Comparison of ENCODE assay signal across 1 cellular context in the genomic region with DNA sequence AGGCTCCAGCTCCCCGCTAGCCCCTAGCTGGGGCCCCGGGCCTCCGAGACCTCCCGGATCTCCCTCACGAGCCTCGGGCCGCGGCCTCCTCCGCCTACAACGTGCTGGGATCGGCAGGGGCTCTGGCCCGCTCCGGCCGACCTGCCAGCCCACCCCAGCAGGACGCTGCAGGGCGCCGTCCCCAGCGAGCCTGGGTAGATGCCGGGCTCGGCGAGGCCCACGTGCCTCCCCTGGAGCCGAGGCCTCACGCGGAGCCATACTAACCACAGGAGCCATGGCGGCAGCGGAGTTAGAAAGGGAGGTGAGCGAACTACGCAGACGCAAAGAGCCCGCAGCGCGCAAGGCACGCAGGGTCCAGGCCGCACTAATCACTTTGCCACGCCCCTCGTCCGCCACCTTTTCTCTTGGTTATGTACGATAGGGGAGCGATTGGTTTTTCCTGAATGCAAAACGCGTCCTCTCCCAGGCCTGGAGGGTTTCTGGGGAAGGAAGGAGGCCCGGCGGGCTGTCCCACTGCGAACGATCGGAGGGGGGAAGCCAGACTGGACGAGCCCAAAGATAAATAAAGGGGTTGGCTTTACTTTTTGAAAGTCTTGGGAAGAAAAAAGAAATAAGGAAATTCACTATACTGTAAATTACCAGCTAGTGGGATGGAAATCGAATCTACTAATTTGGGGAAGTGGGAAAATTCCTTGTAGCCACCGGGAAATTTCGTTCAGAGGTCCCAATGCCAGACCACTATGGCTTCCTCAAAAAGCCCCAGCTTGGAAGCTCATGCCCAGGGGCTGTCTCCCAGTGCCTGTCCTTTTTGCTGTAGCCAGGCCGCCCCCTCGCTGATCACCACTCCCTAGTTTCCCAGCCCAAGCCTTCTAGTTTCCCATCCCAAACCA.
TF ChIP-seq lines count a peak whose summit lies in the region.

Gene RPL22, minus strand, starts transcription at position 298 of the 890 bp plus-strand sequence. Its CDS starts 22 bp downstream, at position 276.

TF ChIP-seq in HepG2, 621 proteins besides CTCF, POLR2A, EP300 and RAD21 (continued from another document and continues in another):
- TF ChIP-seq HNRNPLL (IDR thresholded peaks at IDR 0.05; ENCODE audit: low read depth, low read length, poor library complexity, severe bottlenecking) = peak; percentile 99
- TF ChIP-seq, protein P1, sequence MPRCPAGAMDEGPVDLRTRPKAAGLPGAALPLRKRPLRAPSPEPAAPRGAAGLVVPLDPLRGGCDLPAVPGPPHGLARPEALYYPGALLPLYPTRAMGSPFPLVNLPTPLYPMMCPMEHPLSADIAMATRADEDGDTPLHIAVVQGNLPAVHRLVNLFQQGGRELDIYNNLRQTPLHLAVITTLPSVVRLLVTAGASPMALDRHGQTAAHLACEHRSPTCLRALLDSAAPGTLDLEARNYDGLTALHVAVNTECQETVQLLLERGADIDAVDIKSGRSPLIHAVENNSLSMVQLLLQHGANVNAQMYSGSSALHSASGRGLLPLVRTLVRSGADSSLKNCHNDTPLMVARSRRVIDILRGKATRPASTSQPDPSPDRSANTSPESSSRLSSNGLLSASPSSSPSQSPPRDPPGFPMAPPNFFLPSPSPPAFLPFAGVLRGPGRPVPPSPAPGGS (CRISPR knock-in tag; IDR thresholded peaks at IDR 0.05) = peak; percentile 55; the same call in 1 of the 2 replicates
- no peak; the same call in 1 of the 2 replicates for TF ChIP-seq GLI4 (CRISPR knock-in tag; IDR thresholded peaks at IDR 0.05; ENCODE audit: borderline replicate concordance)
- peak; percentile 53; the same call in 1 of the 2 replicates for TF ChIP-seq CHD2 (IDR thresholded peaks at IDR 0.05; ENCODE audit: low read depth, low read length)
- peak; percentile 84 for TF ChIP-seq ZNF614 (CRISPR knock-in tag; IDR thresholded peaks at IDR 0.05; ENCODE audit: borderline replicate concordance)
- TF ChIP-seq ISX (CRISPR knock-in tag; conservative IDR thresholded peaks at IDR 0.05) = peak; percentile 71; the same call in 1 of the 2 replicates
- peak; percentile 63; the same call in 1 of the 2 replicates for TF ChIP-seq ZNF607 (CRISPR knock-in tag; IDR thresholded peaks at IDR 0.05; ENCODE audit: borderline replicate concordance)
- TF ChIP-seq MTF2 (CRISPR knock-in tag; IDR thresholded peaks at IDR 0.05; ENCODE audit: borderline replicate concordance) = no peak
- TF ChIP-seq, protein P2, sequence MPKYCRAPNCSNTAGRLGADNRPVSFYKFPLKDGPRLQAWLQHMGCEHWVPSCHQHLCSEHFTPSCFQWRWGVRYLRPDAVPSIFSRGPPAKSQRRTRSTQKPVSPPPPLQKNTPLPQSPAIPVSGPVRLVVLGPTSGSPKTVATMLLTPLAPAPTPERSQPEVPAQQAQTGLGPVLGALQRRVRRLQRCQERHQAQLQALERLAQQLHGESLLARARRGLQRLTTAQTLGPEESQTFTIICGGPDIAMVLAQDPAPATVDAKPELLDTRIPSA (CRISPR knock-in tag; IDR thresholded peaks at IDR 0.05; ENCODE audit: borderline replicate concordance) = no peak; the same call in 1 of the 2 replicates
- peak; percentile 95; the same call in 2 of the 3 replicates for TF ChIP-seq MXI1 (IDR thresholded peaks at IDR 0.05; ENCODE audit: borderline replicate concordance, low read depth, low read length)
- TF ChIP-seq RELA (CRISPR knock-in tag; IDR thresholded peaks at IDR 0.05) = peak; percentile 76; the same call in 1 of the 2 replicates
- TF ChIP-seq ZNF451 (CRISPR knock-in tag; IDR thresholded peaks at IDR 0.05) = peak; percentile 89
- no peak for TF ChIP-seq DNMT1 (CRISPR knock-in tag; IDR thresholded peaks at IDR 0.05)
- peak; percentile 76; the same call in 1 of the 2 replicates for TF ChIP-seq HDAC2 (CRISPR knock-in tag; IDR thresholded peaks at IDR 0.05)
- TF ChIP-seq, protein P3, sequence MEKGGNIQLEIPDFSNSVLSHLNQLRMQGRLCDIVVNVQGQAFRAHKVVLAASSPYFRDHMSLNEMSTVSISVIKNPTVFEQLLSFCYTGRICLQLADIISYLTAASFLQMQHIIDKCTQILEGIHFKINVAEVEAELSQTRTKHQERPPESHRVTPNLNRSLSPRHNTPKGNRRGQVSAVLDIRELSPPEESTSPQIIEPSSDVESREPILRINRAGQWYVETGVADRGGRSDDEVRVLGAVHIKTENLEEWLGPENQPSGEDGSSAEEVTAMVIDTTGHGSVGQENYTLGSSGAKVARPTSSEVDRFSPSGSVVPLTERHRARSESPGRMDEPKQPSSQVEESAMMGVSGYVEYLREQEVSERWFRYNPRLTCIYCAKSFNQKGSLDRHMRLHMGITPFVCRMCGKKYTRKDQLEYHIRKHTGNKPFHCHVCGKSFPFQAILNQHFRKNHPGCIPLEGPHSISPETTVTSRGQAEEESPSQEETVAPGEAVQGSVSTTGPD (CRISPR knock-in tag; IDR thresholded peaks at IDR 0.05) = no peak
- no peak for TF ChIP-seq ZNF484 (CRISPR knock-in tag; IDR thresholded peaks at IDR 0.05; ENCODE audit: borderline replicate concordance, low read depth)
- TF ChIP-seq MAF1 (CRISPR knock-in tag; IDR thresholded peaks at IDR 0.05; ENCODE audit: borderline replicate concordance) = peak; percentile 92
- no peak for TF ChIP-seq ADNP (CRISPR knock-in tag; IDR thresholded peaks at IDR 0.05)
- no peak for TF ChIP-seq SOX13 (IDR thresholded peaks at IDR 0.05)
- peak in 1 of 2 experiments; percentile 51; a peak in 2 of 4 replicates for TF ChIP-seq SOX13 (CRISPR knock-in tag; conservative IDR thresholded peaks at IDR 0.05 in 1 of 2, IDR thresholded peaks at IDR 0.05 in 1 of 2)
- TF ChIP-seq SIN3B (IDR thresholded peaks at IDR 0.05; ENCODE audit: low read length) = peak; percentile 46; the same call in 1 of the 2 replicates
- TF ChIP-seq ZSCAN25 (CRISPR knock-in tag; IDR thresholded peaks at IDR 0.05) = no peak
- TF ChIP-seq MXD4 (CRISPR knock-in tag; IDR thresholded peaks at IDR 0.05) = peak; percentile 92
- no peak for TF ChIP-seq ZNF260 (CRISPR knock-in tag; IDR thresholded peaks at IDR 0.05; ENCODE audit: borderline replicate concordance, low read depth)
- TF ChIP-seq, protein P4, sequence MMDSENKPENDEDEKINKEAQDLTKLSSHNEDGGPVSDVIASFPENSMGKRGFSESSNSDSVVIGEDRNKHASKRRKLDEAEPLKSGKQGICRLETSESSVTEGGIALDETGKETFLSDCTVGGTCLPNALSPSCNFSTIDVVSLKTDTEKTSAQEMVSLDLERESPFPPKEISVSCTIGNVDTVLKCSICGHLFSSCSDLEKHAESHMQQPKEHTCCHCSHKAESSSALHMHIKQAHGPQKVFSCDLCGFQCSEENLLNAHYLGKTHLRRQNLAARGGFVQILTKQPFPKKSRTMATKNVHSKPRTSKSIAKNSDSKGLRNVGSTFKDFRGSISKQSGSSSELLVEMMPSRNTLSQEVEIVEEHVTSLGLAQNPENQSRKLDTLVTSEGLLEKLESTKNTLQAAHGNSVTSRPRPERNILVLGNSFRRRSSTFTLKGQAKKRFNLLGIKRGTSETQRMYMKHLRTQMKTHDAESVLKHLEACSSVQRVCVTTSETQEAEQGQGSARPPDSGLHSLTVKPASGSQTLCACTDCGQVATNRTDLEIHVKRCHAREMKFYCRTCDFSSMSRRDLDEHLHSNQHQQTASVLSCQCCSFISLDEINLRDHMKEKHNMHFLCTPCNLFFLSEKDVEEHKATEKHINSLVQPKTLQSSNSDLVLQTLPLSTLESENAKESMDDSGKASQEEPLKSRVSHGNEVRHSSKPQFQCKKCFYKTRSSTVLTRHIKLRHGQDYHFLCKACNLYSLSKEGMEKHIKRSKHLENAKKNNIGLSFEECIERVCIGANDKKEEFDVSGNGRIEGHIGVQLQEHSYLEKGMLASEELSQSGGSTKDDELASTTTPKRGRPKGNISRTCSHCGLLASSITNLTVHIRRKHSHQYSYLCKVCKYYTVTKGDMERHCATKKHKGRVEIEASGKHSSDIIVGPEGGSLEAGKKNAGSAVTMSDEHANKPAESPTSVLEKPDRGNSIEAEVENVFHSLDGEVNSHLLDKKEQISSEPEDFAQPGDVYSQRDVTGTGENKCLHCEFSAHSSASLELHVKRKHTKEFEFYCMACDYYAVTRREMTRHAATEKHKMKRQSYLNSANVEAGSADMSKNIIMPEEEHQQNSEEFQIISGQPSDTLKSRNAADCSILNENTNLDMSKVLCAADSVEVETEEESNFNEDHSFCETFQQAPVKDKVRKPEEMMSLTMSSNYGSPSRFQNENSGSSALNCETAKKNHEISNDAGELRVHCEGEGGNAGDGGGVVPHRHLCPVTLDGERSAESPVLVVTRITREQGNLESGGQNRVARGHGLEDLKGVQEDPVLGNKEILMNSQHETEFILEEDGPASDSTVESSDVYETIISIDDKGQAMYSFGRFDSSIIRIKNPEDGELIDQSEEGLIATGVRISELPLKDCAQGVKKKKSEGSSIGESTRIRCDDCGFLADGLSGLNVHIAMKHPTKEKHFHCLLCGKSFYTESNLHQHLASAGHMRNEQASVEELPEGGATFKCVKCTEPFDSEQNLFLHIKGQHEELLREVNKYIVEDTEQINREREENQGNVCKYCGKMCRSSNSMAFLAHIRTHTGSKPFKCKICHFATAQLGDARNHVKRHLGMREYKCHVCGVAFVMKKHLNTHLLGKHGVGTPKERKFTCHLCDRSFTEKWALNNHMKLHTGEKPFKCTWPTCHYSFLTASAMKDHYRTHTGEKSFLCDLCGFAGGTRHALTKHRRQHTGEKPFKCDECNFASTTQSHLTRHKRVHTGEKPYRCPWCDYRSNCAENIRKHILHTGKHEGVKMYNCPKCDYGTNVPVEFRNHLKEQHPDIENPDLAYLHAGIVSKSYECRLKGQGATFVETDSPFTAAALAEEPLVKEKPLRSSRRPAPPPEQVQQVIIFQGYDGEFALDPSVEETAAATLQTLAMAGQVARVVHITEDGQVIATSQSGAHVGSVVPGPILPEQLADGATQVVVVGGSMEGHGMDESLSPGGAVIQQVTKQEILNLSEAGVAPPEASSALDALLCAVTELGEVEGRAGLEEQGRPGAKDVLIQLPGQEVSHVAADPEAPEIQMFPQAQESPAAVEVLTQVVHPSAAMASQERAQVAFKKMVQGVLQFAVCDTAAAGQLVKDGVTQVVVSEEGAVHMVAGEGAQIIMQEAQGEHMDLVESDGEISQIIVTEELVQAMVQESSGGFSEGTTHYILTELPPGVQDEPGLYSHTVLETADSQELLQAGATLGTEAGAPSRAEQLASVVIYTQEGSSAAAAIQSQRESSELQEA (CRISPR knock-in tag; IDR thresholded peaks at IDR 0.05; ENCODE audit: not compliant biosample characterization) = peak; percentile 86
- TF ChIP-seq ZFYVE20 (CRISPR knock-in tag; IDR thresholded peaks at IDR 0.05; ENCODE audit: borderline replicate concordance, low read depth) = peak; percentile 86; the same call in 1 of the 2 replicates
- TF ChIP-seq ZNF101 (CRISPR knock-in tag; IDR thresholded peaks at IDR 0.05; ENCODE audit: borderline replicate concordance, low read depth) = 0 out of 2 replicates have a peak, but pooled peaks have one; percentile 52
- peak; percentile 94 for TF ChIP-seq ZNF143 (CRISPR knock-in tag; IDR thresholded peaks at IDR 0.05)
- TF ChIP-seq, protein P5, sequence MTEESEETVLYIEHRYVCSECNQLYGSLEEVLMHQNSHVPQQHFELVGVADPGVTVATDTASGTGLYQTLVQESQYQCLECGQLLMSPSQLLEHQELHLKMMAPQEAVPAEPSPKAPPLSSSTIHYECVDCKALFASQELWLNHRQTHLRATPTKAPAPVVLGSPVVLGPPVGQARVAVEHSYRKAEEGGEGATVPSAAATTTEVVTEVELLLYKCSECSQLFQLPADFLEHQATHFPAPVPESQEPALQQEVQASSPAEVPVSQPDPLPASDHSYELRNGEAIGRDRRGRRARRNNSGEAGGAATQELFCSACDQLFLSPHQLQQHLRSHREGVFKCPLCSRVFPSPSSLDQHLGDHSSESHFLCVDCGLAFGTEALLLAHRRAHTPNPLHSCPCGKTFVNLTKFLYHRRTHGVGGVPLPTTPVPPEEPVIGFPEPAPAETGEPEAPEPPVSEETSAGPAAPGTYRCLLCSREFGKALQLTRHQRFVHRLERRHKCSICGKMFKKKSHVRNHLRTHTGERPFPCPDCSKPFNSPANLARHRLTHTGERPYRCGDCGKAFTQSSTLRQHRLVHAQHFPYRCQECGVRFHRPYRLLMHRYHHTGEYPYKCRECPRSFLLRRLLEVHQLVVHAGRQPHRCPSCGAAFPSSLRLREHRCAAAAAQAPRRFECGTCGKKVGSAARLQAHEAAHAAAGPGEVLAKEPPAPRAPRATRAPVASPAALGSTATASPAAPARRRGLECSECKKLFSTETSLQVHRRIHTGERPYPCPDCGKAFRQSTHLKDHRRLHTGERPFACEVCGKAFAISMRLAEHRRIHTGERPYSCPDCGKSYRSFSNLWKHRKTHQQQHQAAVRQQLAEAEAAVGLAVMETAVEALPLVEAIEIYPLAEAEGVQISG (CRISPR knock-in tag; IDR thresholded peaks at IDR 0.05) = peak; percentile 91
- no peak for TF ChIP-seq ZFP62 (CRISPR knock-in tag; IDR thresholded peaks at IDR 0.05)
- TF ChIP-seq NFE2L2 (IDR thresholded peaks at IDR 0.05; ENCODE audit: low read length) = no peak
- TF ChIP-seq MIXL1 (CRISPR knock-in tag; IDR thresholded peaks at IDR 0.05) = peak; percentile 91
- TF ChIP-seq HMG20B (CRISPR knock-in tag; conservative IDR thresholded peaks at IDR 0.05) = peak; percentile 71
- peak; percentile 96 for TF ChIP-seq THAP11 (CRISPR knock-in tag; IDR thresholded peaks at IDR 0.05)
- no peak for TF ChIP-seq CERS6 (CRISPR knock-in tag; IDR thresholded peaks at IDR 0.05)
- 0 out of 2 replicates have a peak, but pooled peaks have one; percentile 54 for TF ChIP-seq ZNF367 (CRISPR knock-in tag; IDR thresholded peaks at IDR 0.05; ENCODE audit: borderline replicate concordance)
- peak; percentile 91 for TF ChIP-seq ZSCAN12 (CRISPR knock-in tag; IDR thresholded peaks at IDR 0.05)
